Comparison of ENCODE assay signal across 1 cellular context in genomic region chr16:1308977-1309885, GRCh38.
TF ChIP-seq lines count a peak whose summit lies in the region.

UBE2I (plus strand) TSS chr16:1309636; CDS start chr16:1314031, 4,395 bp downstream.

TF ChIP-seq in HepG2, 621 proteins besides CTCF, POLR2A, EP300 and RAD21 (continued from another document and continues in another):
- no peak for TF ChIP-seq BCLAF1 (IDR thresholded peaks at IDR 0.05)
- no peak for TF ChIP-seq U2AF2 (IDR thresholded peaks at IDR 0.05; ENCODE audit: low read depth, low read length)
- TF ChIP-seq BCL3 (CRISPR knock-in tag; IDR thresholded peaks at IDR 0.05), result peak; percentile 86
- no peak for TF ChIP-seq NFIC (IDR thresholded peaks at IDR 0.05; ENCODE audit: low read length)
- TF ChIP-seq ZBTB26 (CRISPR knock-in tag; IDR thresholded peaks at IDR 0.05; ENCODE audit: borderline replicate concordance), result peak; percentile 46; the same call in 1 of the 2 replicates
- TF ChIP-seq PAF1 (CRISPR knock-in tag; IDR thresholded peaks at IDR 0.05), result no peak
- TF ChIP-seq ZFP62 (CRISPR knock-in tag; IDR thresholded peaks at IDR 0.05), result no peak
- no peak for TF ChIP-seq ZNF382 (CRISPR knock-in tag; IDR thresholded peaks at IDR 0.05; ENCODE audit: borderline replicate concordance)
- TF ChIP-seq ZBTB34 (CRISPR knock-in tag; IDR thresholded peaks at IDR 0.05), result no peak
- TF ChIP-seq GMEB1 (CRISPR knock-in tag; IDR thresholded peaks at IDR 0.05; ENCODE audit: borderline replicate concordance), result peak; percentile 72
- TF ChIP-seq SMAD3 (CRISPR knock-in tag; IDR thresholded peaks at IDR 0.05), result peak; percentile 91
- TF ChIP-seq CCAR2 (optimal IDR thresholded peaks at IDR 0.05; ENCODE audit: low read depth, low read length), result no peak
- TF ChIP-seq LRRFIP1 (CRISPR knock-in tag; conservative IDR thresholded peaks at IDR 0.05), result no peak
- TF ChIP-seq RERE (CRISPR knock-in tag; IDR thresholded peaks at IDR 0.05; ENCODE audit: low read depth), result no peak
- peak; percentile 33; the same call in 1 of the 2 replicates for TF ChIP-seq ZNF263 (CRISPR knock-in tag; IDR thresholded peaks at IDR 0.05)
- peak; percentile 74; the same call in 1 of the 2 replicates for TF ChIP-seq MEIS1 (CRISPR knock-in tag; IDR thresholded peaks at IDR 0.05; ENCODE audit: borderline replicate concordance)
- peak; percentile 64 for TF ChIP-seq DNMT3B (CRISPR knock-in tag; conservative IDR thresholded peaks at IDR 0.05)
- peak; percentile 52; the same call in 1 of the 2 replicates for TF ChIP-seq ZMYM4 (CRISPR knock-in tag; IDR thresholded peaks at IDR 0.05)
- TF ChIP-seq ZBTB40 (IDR thresholded peaks at IDR 0.05), result no peak
- TF ChIP-seq ZBTB40 (CRISPR knock-in tag; IDR thresholded peaks at IDR 0.05), result peak; percentile 91
- 0 out of 2 replicates have a peak, but pooled peaks have one; percentile 22 for TF ChIP-seq NCOA2 (CRISPR knock-in tag; IDR thresholded peaks at IDR 0.05)
- TF ChIP-seq ZNF790 (CRISPR knock-in tag; IDR thresholded peaks at IDR 0.05; ENCODE audit: borderline replicate concordance), result peak; percentile 95
- TF ChIP-seq ZNF354B (CRISPR knock-in tag; IDR thresholded peaks at IDR 0.05), result no peak
- no peak for TF ChIP-seq ZNF556 (CRISPR knock-in tag; IDR thresholded peaks at IDR 0.05; ENCODE audit: borderline replicate concordance)
- TF ChIP-seq ZNF230 (CRISPR knock-in tag; IDR thresholded peaks at IDR 0.05), result peak; percentile 71; the same call in 1 of the 2 replicates
- TF ChIP-seq NONO (IDR thresholded peaks at IDR 0.05), result no peak
- 0 out of 2 replicates have a peak, but pooled peaks have one; percentile 12 for TF ChIP-seq NONO (CRISPR knock-in tag; conservative IDR thresholded peaks at IDR 0.05)
- TF ChIP-seq NR2C2 (CRISPR knock-in tag; IDR thresholded peaks at IDR 0.05; ENCODE audit: borderline replicate concordance), result peak; percentile 79
